14 cellular contexts compared by ENCODE assay signal in the genomic region with DNA sequence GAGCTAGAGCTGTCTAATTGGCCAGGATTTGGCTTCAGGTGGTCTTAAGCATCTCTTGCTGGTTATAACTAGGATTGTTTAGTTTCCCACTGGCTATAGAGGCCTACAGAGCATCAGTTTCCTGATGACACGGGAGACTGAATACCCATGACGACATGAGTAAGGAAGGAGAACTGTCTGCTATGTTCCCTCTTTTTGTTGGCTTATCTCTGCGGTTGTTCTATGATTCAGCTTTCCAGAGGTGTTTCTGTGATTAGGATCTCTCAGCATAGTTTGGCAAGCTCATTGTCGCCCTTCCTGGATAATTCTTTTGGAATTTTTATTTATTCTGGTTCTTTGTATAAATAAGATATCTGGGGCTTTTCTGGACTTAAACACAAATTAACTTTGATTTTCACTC.
DNase-seq lines count a peak whose midpoint lies in the region; ATAC-seq and TF ChIP-seq lines count a peak whose summit lies in the region.
"Had no signal": no experiment of that assay in that cellular context is flagged by ENCODE, and none has a peak within 500 bp of the region (broad histone marks: within the 10 kb centered on the region; RNA-seq: fewer than 3 reads in every experiment).

No MANE protein-coding gene starts in this region.

- H2AFZ ChIP-seq in smooth muscle cell (ENCODE audit: low read depth): no peak overlapping the region
- H2AFZ ChIP-seq: GM23248 had no signal

- no peaks in the 10 kb centered on the region for H3K36me3 ChIP-seq in mesendoderm (ENCODE audit: control insufficient read depth, insufficient read depth, low read length)
- H3K36me3 ChIP-seq in smooth muscle cell (ENCODE audit: low read depth): no peaks in the 10 kb centered on the region

- no CpG with 5 or more reads among the region's 4 CpGs for WGBS in mesendoderm (ENCODE audit: extremely low coverage, insufficient coverage, low lambda C conversion rate)
- 59% methylated on average over 4 of the region's 4 CpGs for WGBS in smooth muscle cell (ENCODE audit: low lambda C conversion rate)

- no peak overlapping the region for H3K4me3 ChIP-seq in mesendoderm (ENCODE audit: low read length)
- H3K4me3 ChIP-seq in smooth muscle cell: no peak overlapping the region
- H3K4me3 ChIP-seq: GM23248 had no signal

- TF ChIP-seq CTCF in smooth muscle cell (IDR thresholded peaks at IDR 0.05; ENCODE audit: borderline replicate concordance, insufficient read depth, poor library complexity, severe bottlenecking): no peak

- H3K27me3 ChIP-seq in mesendoderm (ENCODE audit: insufficient read depth, low read length, poor library complexity) (no peaks in the 10 kb centered on the region), smooth muscle cell (ENCODE audit: low read depth) (no peaks in the 10 kb centered on the region)

- H3K79me2 ChIP-seq in mesendoderm (ENCODE audit: control insufficient read depth, insufficient read depth, low read length) (no peaks in the 10 kb centered on the region), smooth muscle cell (ENCODE audit: low read depth) (no peaks in the 10 kb centered on the region)

- DNase-seq in A172 (ENCODE audit: low spot score) (peak; percentile 18), HT1080 (ENCODE audit: low read depth) (peak; percentile 65), amniotic epithelial cell (ENCODE audit: low read depth) (peak; percentile 14), mesendoderm (peak; percentile 10), smooth muscle cell (lab: John Stamatoyannopoulos, UW; ENCODE audit: unreplicated experiment) (no peak), GDM1 (lab: John Stamatoyannopoulos, UW) (no peak)
- DNase-seq: C1 segment of cervical spinal cord; Calu3; CD4-positive, alpha-beta T cell; DMS 273 treated with DMSO at 0.1 percent for 48 hours; GM23248; IMR-90 had no signal

- H3K56ac ChIP-seq in mesendoderm (ENCODE audit: low read length): no peak overlapping the region

- H3K4me1 ChIP-seq in mesendoderm (ENCODE audit: control insufficient read depth, low read depth, low read length): no peaks in the 10 kb centered on the region
- no peaks in the 10 kb centered on the region for H3K4me1 ChIP-seq in smooth muscle cell (ENCODE audit: low read depth)

- H3K9ac ChIP-seq in mesendoderm (ENCODE audit: low read length) (no peak overlapping the region), smooth muscle cell (ENCODE audit: low read depth) (no peak overlapping the region)
- H3K9ac ChIP-seq: GM23248 had no signal

- H2BK15ac ChIP-seq in mesendoderm (replicated peaks; ENCODE audit: low read depth): no peak overlapping the region

- H3K79me1 ChIP-seq in mesendoderm (ENCODE audit: low read length): no peaks in the 10 kb centered on the region

- H4K8ac ChIP-seq in mesendoderm (ENCODE audit: low read depth, low read length): no peak overlapping the region

- no peak overlapping the region for H3K23ac ChIP-seq in mesendoderm (ENCODE audit: low read length)

- no peak for ATAC-seq in GM19452 (IDR thresholded peaks at IDR 0.05; ENCODE audit: unreplicated experiment)
- ATAC-seq: HCT116 had no signal

- H4K20me1 ChIP-seq in smooth muscle cell (ENCODE audit: low read depth): no peaks in the 10 kb centered on the region

- no peak overlapping the region for H3K4me2 ChIP-seq in mesendoderm (ENCODE audit: low read length)
- no peak overlapping the region for H3K4me2 ChIP-seq in smooth muscle cell

- H4K5ac ChIP-seq in mesendoderm (ENCODE audit: low read length): no peak overlapping the region

- no peak overlapping the region for H2BK120ac ChIP-seq in mesendoderm (ENCODE audit: low read depth, low read length)

- no peak overlapping the region for H3K4ac ChIP-seq in mesendoderm (ENCODE audit: low read depth, low read length)

- no peaks in the 10 kb centered on the region for H3K9me3 ChIP-seq in smooth muscle cell (replicated peaks; ENCODE audit: low read depth)

- no peaks in the 10 kb centered on the region for H3F3A ChIP-seq in smooth muscle cell (ENCODE audit: low read depth)

- H2BK5ac ChIP-seq in mesendoderm (ENCODE audit: low read length): no peak overlapping the region

- H3K18ac ChIP-seq in mesendoderm (ENCODE audit: low read length): no peak overlapping the region

- H3K27ac ChIP-seq in mesendoderm (ENCODE audit: low read depth, low read length) (no peak overlapping the region), smooth muscle cell (ENCODE audit: low read depth) (no peak overlapping the region)
- H3K27ac ChIP-seq: GM23248 had no signal

- no peak overlapping the region for H2AK5ac ChIP-seq in mesendoderm (ENCODE audit: low read length)

Comparison
In these comparisons a context has a peak if more than half of its experiments do, and no peak if none do; other contexts are left out.
1. DNase-seq: peak in A172 (single experiment), HT1080 (single experiment), amniotic epithelial cell (single experiment) and mesendoderm (single experiment); none in smooth muscle cell (single experiment) and GDM1 (single experiment).